ENCODE assay signal across 8 cellular contexts in the genomic region with DNA sequence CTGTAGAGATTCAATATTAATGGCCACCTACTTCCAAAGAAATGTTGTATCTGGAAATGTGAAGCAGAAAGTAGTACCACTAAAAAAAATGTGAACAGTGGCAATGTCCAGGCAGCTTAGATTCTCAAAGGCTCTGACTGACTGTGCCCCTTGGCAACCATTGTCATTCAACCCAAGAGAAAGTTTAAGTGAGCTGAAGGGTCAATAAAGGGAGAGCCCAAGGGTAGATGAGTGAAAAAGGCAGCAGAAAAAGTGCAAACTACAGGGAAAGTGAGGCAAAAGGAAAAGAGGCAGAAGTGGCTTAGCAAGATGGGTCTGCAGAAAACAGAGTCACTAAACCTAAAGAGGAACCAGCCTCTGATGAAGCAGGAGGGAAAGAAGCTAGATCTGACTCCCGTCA.
"Had no signal": no experiment of that assay in that cellular context is flagged by ENCODE, and none has a peak within 500 bp of the region (broad histone marks: within the 10 kb centered on the region; RNA-seq: fewer than 3 reads in every experiment).

No MANE protein-coding gene starts in this region.

- H3K4me1 Mint-ChIP-seq: IgD-negative memory B cell had no signal

- H3K4me3 Mint-ChIP-seq: HFFc6, IgD-negative memory B cell had no signal

- H3K4me3 ChIP-seq: GM23248 had no signal

- H3K27me3 Mint-ChIP-seq: IgD-negative memory B cell had no signal

- H3K36me3 Mint-ChIP-seq: IgD-negative memory B cell had no signal

- DNase-seq: GM23248, H7, HCEC 1CT, HFFc6, KBM-7 had no signal

- H3K9ac ChIP-seq: GM23248 had no signal

- H3K27ac Mint-ChIP-seq: HFFc6, IgD-negative memory B cell had no signal

- H3K27ac ChIP-seq: GM23248, HL-60 had no signal

- H2AFZ ChIP-seq: GM23248 had no signal

- FAIRE-seq: HepG2 had no signal

- ATAC-seq: HepG2 had no signal
